ENCODE assay signal across 25 cellular contexts in genomic region chr1:213162862-213163261, GRCh38.
"Had no signal": no experiment of that assay in that cellular context is flagged by ENCODE, and none has a peak within 500 bp of the region (broad histone marks: within the 10 kb centered on the region; RNA-seq: fewer than 3 reads in every experiment).

No MANE protein-coding gene starts in this region.

- H3K9me3 Mint-ChIP-seq: activated T-cell treated with anti-CD3 and anti-CD28 coated beads, Interleukin-2, amount 50 U/mL, for 24 hours; activated T-helper 17 cell treated with anti-CD3 and anti-CD28 coated beads, Interleukin-2, amount 50 U/mL, for 72 hours; central memory CD8-positive, alpha-beta T cell; nephron progenitor cell; stimulated activated naive B cell treated with anti-CD40 and anti-IgM and Interleukin-4, amounts not matched to agents 10 μg/mL and 1 μg/mL and 100 μg/mL, for 72 hours; type B pancreatic cell had no signal

- H3K27me3 Mint-ChIP-seq: activated B cell treated with CpG ODN at 0.5 μM for 24 hours; activated CD4-positive, alpha-beta T cell treated with anti-CD3 and anti-CD28 coated beads for 36 hours; activated naive CD8-positive, alpha-beta T cell; activated T-cell treated with anti-CD3 and anti-CD28 coated beads, Interleukin-2, amount 50 U/mL, for 24 hours; activated T-helper 17 cell treated with anti-CD3 and anti-CD28 coated beads, Interleukin-2, amount 50 U/mL, for 72 hours; central memory CD8-positive, alpha-beta T cell; stimulated activated naive B cell treated with anti-CD40 and anti-IgM and Interleukin-4, amounts not matched to agents 10 μg/mL and 1 μg/mL and 100 μg/mL, for 72 hours; type B pancreatic cell had no signal

- H3K4me3 Mint-ChIP-seq: activated B cell treated with CpG ODN at 0.5 μM for 24 hours; activated CD4-positive, alpha-beta T cell treated with anti-CD3 and anti-CD28 coated beads for 36 hours; activated naive CD8-positive, alpha-beta T cell; activated T-cell treated with anti-CD3 and anti-CD28 coated beads, Interleukin-2, amount 50 U/mL, for 24 hours; activated T-helper 17 cell treated with anti-CD3 and anti-CD28 coated beads, Interleukin-2, amount 50 U/mL, for 72 hours; central memory CD8-positive, alpha-beta T cell; nephron progenitor cell; stimulated activated naive B cell treated with anti-CD40 and anti-IgM and Interleukin-4, amounts not matched to agents 10 μg/mL and 1 μg/mL and 100 μg/mL, for 72 hours; type B pancreatic cell had no signal

- H3K36me3 ChIP-seq: esophagus muscularis mucosa had no signal

- ATAC-seq: activated CD4-positive, alpha-beta T cell treated with anti-CD3 and anti-CD28 coated beads for 36 hours; activated T-helper 17 cell treated with anti-CD3 and anti-CD28 coated beads, Interleukin-2, amount 50 U/mL, for 72 hours; mucosa of descending colon; stimulated activated naive B cell treated with anti-CD40 and anti-IgM and Interleukin-4, amounts not matched to agents 10 μg/mL and 1 μg/mL and 100 μg/mL, for 72 hours had no signal

- H3K27ac ChIP-seq: dorsolateral prefrontal cortex, esophagus muscularis mucosa, parathyroid adenoma, testis had no signal

- FAIRE-seq: astrocyte, colon, frontal cortex, islet of Langerhans had no signal

- H3K4me1 Mint-ChIP-seq: activated B cell treated with CpG ODN at 0.5 μM for 24 hours; activated CD4-positive, alpha-beta T cell treated with anti-CD3 and anti-CD28 coated beads for 36 hours; activated T-helper 17 cell treated with anti-CD3 and anti-CD28 coated beads, Interleukin-2, amount 50 U/mL, for 72 hours; central memory CD8-positive, alpha-beta T cell; stimulated activated naive B cell treated with anti-CD40 and anti-IgM and Interleukin-4, amounts not matched to agents 10 μg/mL and 1 μg/mL and 100 μg/mL, for 72 hours had no signal

- DNase-seq: activated B cell treated with CpG ODN at 0.5 μM for 24 hours; activated CD4-positive, alpha-beta T cell treated with anti-CD3 and anti-CD28 coated beads for 36 hours; activated CD4-positive, alpha-beta T cell treated with anti-CD3 and anti-CD28 coated beads, Interleukin-2, amount 50 U/mL, for 4 hours; activated CD8-positive, alpha-beta memory T cell treated with anti-CD3 and anti-CD28 coated beads for 24 hours; activated CD8-positive, alpha-beta memory T cell treated with anti-CD3 and anti-CD28 coated beads, Interleukin-2, amount 50 U/mL, for 4 hours; activated T-cell treated with anti-CD3 and anti-CD28 coated beads, Interleukin-2, amount 50 U/mL, for 24 hours; dorsolateral prefrontal cortex; head of caudate nucleus; mucosa of descending colon; nephron progenitor cell; stimulated activated CD4-positive, alpha-beta T cell treated with anti-CD3 and anti-CD28 coated beads, Interleukin-2, amount 100 ng/mL, for 48 hours; stimulated activated CD8-positive, alpha-beta memory T cell treated with anti-CD3 and anti-CD28 coated beads, Interleukin-4, amount 100 ng/mL, for 48 hours; stimulated activated naive B cell treated with anti-CD40 and anti-IgM and Interleukin-4, amounts not matched to agents 10 μg/mL and 1 μg/mL and 100 μg/mL, for 72 hours; T-helper 9 cell; testis had no signal

- H3K27ac Mint-ChIP-seq: activated B cell treated with CpG ODN at 0.5 μM for 24 hours; activated CD4-positive, alpha-beta T cell treated with anti-CD3 and anti-CD28 coated beads for 36 hours; activated naive CD8-positive, alpha-beta T cell; activated T-cell treated with anti-CD3 and anti-CD28 coated beads, Interleukin-2, amount 50 U/mL, for 24 hours; activated T-helper 17 cell treated with anti-CD3 and anti-CD28 coated beads, Interleukin-2, amount 50 U/mL, for 72 hours; nephron progenitor cell; stimulated activated naive B cell treated with anti-CD40 and anti-IgM and Interleukin-4, amounts not matched to agents 10 μg/mL and 1 μg/mL and 100 μg/mL, for 72 hours; type B pancreatic cell had no signal

- H3K4me3 ChIP-seq: dorsolateral prefrontal cortex, esophagus muscularis mucosa, mucosa of descending colon, testis had no signal

- H3K4me1 ChIP-seq: parathyroid adenoma, testis had no signal

- H3K27me3 ChIP-seq: dorsolateral prefrontal cortex, esophagus muscularis mucosa, testis had no signal

- H3K9me3 ChIP-seq: esophagus muscularis mucosa, mucosa of descending colon, testis had no signal
